Comparison of ENCODE assay signal across 25 cellular contexts in the genomic region with DNA sequence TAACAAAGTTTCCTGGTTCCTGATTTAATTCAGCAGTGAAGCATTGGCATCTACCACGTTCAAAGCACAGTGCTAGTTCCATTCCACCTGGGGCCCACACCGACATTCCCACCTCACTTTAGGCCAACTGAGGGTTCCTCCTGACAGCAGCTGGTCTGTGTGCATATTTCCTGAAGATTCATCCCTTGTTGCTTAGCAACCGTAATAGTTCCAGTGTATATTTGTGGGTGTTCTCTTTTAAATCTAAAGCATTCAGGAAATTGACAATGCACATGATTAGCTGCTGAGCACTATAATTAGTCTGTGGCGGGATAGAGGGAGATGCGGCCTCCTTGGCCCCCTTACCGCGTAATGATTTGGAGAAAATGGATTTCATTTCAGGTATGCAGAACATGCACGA. TPM values are rescaled to one million over a fixed set of nuclear protein-coding genes. Genes with fewer than 3 reads are reported as not detected.
DNase-seq lines count a peak whose midpoint lies in the region; ATAC-seq and TF ChIP-seq lines count a peak whose summit lies in the region.
"Had no signal": no experiment of that assay in that cellular context is flagged by ENCODE, and none has a peak within 500 bp of the region (broad histone marks: within the 10 kb centered on the region; RNA-seq: fewer than 3 reads in every experiment).

No MANE protein-coding gene starts in this region.

- peak; percentile 29 for DNase-seq in NCI-H1105 treated with DMSO at 0.1 percent for 48 hours (lab: John Stamatoyannopoulos, UW)
- DNase-seq in NCI-H1105 (lab: John Stamatoyannopoulos, UW): no peak
- peak; percentile 73 for DNase-seq in NCI-H2227 (lab: John Stamatoyannopoulos, UW; ENCODE audit: unreplicated experiment)
- peak in 5 of 61 donors; percentile 6 to 18 (median 9) for DNase-seq in caudate nucleus (lab: John Stamatoyannopoulos, UW)
- peak; percentile 18 for DNase-seq in posterior vena cava (ENCODE audit: low spot score)
- DNase-seq in T-helper 2 cell: no peak
- no peak for DNase-seq in MM.1S
- DNase-seq: activated CD4-positive, alpha-beta T cell treated with anti-CD3 and anti-CD28 coated beads for 36 hours; activated effector memory CD4-positive, alpha-beta T cell treated with anti-CD3 and anti-CD28 coated beads, Interleukin-2, amount 50 U/mL, for 16 hours; activated T-cell treated with anti-CD3 and anti-CD28 coated beads for 4 hours; adrenal gland; brain microvascular endothelial cell; DMS153; GF-D8; glutamatergic neuron; islet precursor cell; left ventricle myocardium inferior; naive B cell; NCI-H2029 treated with DMSO at 0.1 percent for 48 hours; NCI-H446; stimulated activated naive CD4-positive, alpha-beta T cell treated with Interleukin-2 at 50 U/mL for 16 hours; testis had no signal

- no peak for ATAC-seq in HG03378 (IDR thresholded peaks at IDR 0.05; ENCODE audit: unreplicated experiment)
- ATAC-seq: activated CD4-positive, alpha-beta T cell treated with anti-CD3 and anti-CD28 coated beads for 36 hours; HepG2 had no signal

- intact Hi-C loops in posterior vena cava (cut with DNase I): no loop called here

- peak overlapping the region; percentile 36 for H3K27ac ChIP-seq in caudate nucleus (ENCODE audit: low read depth, low read length)
- no peak overlapping the region for H3K27ac ChIP-seq in MM.1S (ENCODE audit: low read length)
- H3K27ac ChIP-seq: adrenal gland, brain microvascular endothelial cell, left ventricle myocardium inferior, SK-N-MC, testis had no signal

- H3K9me2 ChIP-seq in MM.1S (replicated peaks; ENCODE audit: insufficient read depth, low read length): no peaks in the 10 kb centered on the region

- no peaks in the 10 kb centered on the region for H3K36me3 ChIP-seq in MM.1S (replicated peaks; ENCODE audit: insufficient read depth, low read length)
- H3K36me3 ChIP-seq: adrenal gland, brain microvascular endothelial cell had no signal

- no peaks in the 10 kb centered on the region for H3K27me3 ChIP-seq in MM.1S (replicated peaks; ENCODE audit: insufficient read depth, low read length)
- H3K27me3 ChIP-seq: adrenal gland, brain microvascular endothelial cell, testis had no signal

- no peak overlapping the region for H2AFZ ChIP-seq in MM.1S (ENCODE audit: low read length)

- H4K20me1 ChIP-seq in MM.1S (ENCODE audit: insufficient read depth, low read length): no peaks in the 10 kb centered on the region

- H3K79me2 ChIP-seq in MM.1S (ENCODE audit: low read length): no peaks in the 10 kb centered on the region

- TF ChIP-seq CTCF in MM.1S (IDR thresholded peaks at IDR 0.05; ENCODE audit: low read length): no peak

- peaks cover 12% of the 10 kb centered on the region for H3K4me1 ChIP-seq in MM.1S (ENCODE audit: low read length)
- H3K4me1 ChIP-seq: adrenal gland, left ventricle myocardium inferior, testis had no signal

- no peak overlapping the region for H3K4me3 ChIP-seq in MM.1S (ENCODE audit: low read length)
- H3K4me3 ChIP-seq: adrenal gland, left ventricle myocardium inferior, SK-N-MC, testis had no signal

- H3K4me2 ChIP-seq in MM.1S (ENCODE audit: low read depth, low read length): no peak overlapping the region

- H3K9me3 ChIP-seq in MM.1S (replicated peaks; ENCODE audit: insufficient read depth, low read length): no peaks in the 10 kb centered on the region
- H3K9me3 ChIP-seq: adrenal gland, left ventricle myocardium inferior, testis had no signal

- H3F3A ChIP-seq in MM.1S (ENCODE audit: insufficient read depth, low read length): 0 out of 2 replicates have a peak, but pooled peaks cover 5% of the 10 kb centered on the region

- no peak overlapping the region for H3K9ac ChIP-seq in MM.1S (ENCODE audit: low read length)

RNA-seq across cellular contexts. Expression of a gene that starts 34.0 kb away (rescaled TPM):
- 1 to 10 TPM; 6.0 to 9.9 TPM for total RNA-seq in posterior vena cava

RNA-seq across cellular contexts. Expression of a gene that starts 53.0 kb away (rescaled TPM):
- 1 to 10 TPM; 7.5 to 8.7 TPM for total RNA-seq in posterior vena cava

RNA-seq across cellular contexts. Expression of a gene that starts 55.0 kb away (rescaled TPM):
- total RNA-seq in posterior vena cava: 1 to 10 TPM; 2.1 to 2.9 TPM

Comparison
In these comparisons a context has a peak if more than half of its experiments do, and no peak if none do; other contexts are left out.
1. DNase-seq: peak in NCI-H1105 treated with DMSO at 0.1 percent for 48 hours (single experiment), NCI-H2227 (single experiment) and posterior vena cava (single experiment); none in NCI-H1105 (single experiment), T-helper 2 cell (0 of 5) and MM.1S (single experiment).